In genomic region chr1:212915245-212916091, GRCh38 we compare ENCODE assay signal across 8 cellular contexts. TPM values are rescaled to one million over a fixed set of nuclear protein-coding genes. Genes with fewer than 3 reads are reported as not detected.
DNase-seq lines count a peak whose midpoint lies in the region; ATAC-seq and TF ChIP-seq lines count a peak whose summit lies in the region.

No MANE protein-coding gene starts in this region.

- H3K4me3 ChIP-seq in foreskin fibroblast (ENCODE audit: low read depth in 1 of 2, low read length in 2 of 2) = no peak overlapping the region

- TF ChIP-seq CTCF in GM12873 (IDR thresholded peaks at IDR 0.05; ENCODE audit: insufficient read depth, low read depth, low read length, missing control alignments) = peak; percentile 40
- TF ChIP-seq CTCF in foreskin fibroblast (IDR thresholded peaks at IDR 0.05; ENCODE audit: low read depth, low read length) = peak; percentile 10

- peak; percentile 72 to 90 for DNase-seq in NCI-H446 (lab: John Stamatoyannopoulos, UW)
- no peak for DNase-seq in foreskin fibroblast
- DNase-seq in renal cortical epithelial cell (ENCODE audit: low read depth) = peak; percentile 85
- DNase-seq in activated CD4-positive, alpha-beta T cell treated with anti-CD3 and anti-CD28 coated beads for 1 hour = no peak
- DNase-seq in hepatic stellate cell (ENCODE audit: low spot score) = no peak
- no peak for DNase-seq in germinal center (ENCODE audit: low spot score)

- no peak for ATAC-seq in HG02763 (IDR thresholded peaks at IDR 0.05; ENCODE audit: unreplicated experiment)

RNA-seq across cellular contexts. Expression of gene VASH2, which starts 34.9 kb away (rescaled TPM):
- total RNA-seq in renal cortical epithelial cell = 0.35 TPM in 1 of 2 replicates, not detected in the other

RNA-seq across cellular contexts. Expression of gene FLVCR1, which starts 57.4 kb away (rescaled TPM):
- 12.9 and 24.8 TPM in 2 replicates for total RNA-seq in renal cortical epithelial cell

Comparison
In these comparisons a context has a peak if more than half of its experiments do, and no peak if none do; other contexts are left out.
1. DNase-seq: peak in NCI-H446 (2 of 2) and renal cortical epithelial cell (single experiment); none in foreskin fibroblast (0 of 2), activated CD4-positive, alpha-beta T cell treated with anti-CD3 and anti-CD28 coated beads for 1 hour (single experiment), hepatic stellate cell (single experiment) and germinal center (single experiment).